ENCODE assay signal across 17 cellular contexts in genomic region chr1:40122865-40123264, GRCh38. TPM values are rescaled to one million over a fixed set of nuclear protein-coding genes. Genes with fewer than 3 reads are reported as not detected.
DNase-seq lines count a peak whose midpoint lies in the region; ATAC-seq and TF ChIP-seq lines count a peak whose summit lies in the region.
"Had no signal": no experiment of that assay in that cellular context is flagged by ENCODE, and none has a peak within 500 bp of the region (broad histone marks: within the 10 kb centered on the region; RNA-seq: fewer than 3 reads in every experiment).

No MANE protein-coding gene starts in this region.

- H3K9me3 Mint-ChIP-seq in mesothelial cell of epicardium: peaks cover 3% of the 10 kb centered on the region
- H3K9me3 Mint-ChIP-seq: CD4-positive, alpha-beta memory T cell; T-cell had no signal

- H3K27ac Mint-ChIP-seq in mesothelial cell of epicardium: peak overlapping the region; percentile 67
- H3K27ac Mint-ChIP-seq: CD4-positive, alpha-beta memory T cell; T-cell had no signal

- no peaks in the 10 kb centered on the region for H3K27me3 Mint-ChIP-seq in mesothelial cell of epicardium (ENCODE audit: low read depth)

- H3K4me1 Mint-ChIP-seq in mesothelial cell of epicardium: peaks cover 14% of the 10 kb centered on the region
- H3K4me1 Mint-ChIP-seq: CD4-positive, alpha-beta memory T cell; T-cell had no signal

- no peak for ATAC-seq in GM18867 (IDR thresholded peaks at IDR 0.05; ENCODE audit: unreplicated experiment)
- ATAC-seq in HG02870 (IDR thresholded peaks at IDR 0.05; ENCODE audit: unreplicated experiment): no peak
- ATAC-seq: HCT116, T-cell had no signal

- DNase-seq in NCI-H748 (lab: John Stamatoyannopoulos, UW; ENCODE audit: unreplicated experiment) (peak; percentile 65), NCI-H748 treated with DMSO at 0.1 percent for 48 hours (lab: John Stamatoyannopoulos, UW) (no peak), DMS 273 treated with DMSO at 0.1 percent for 48 hours (lab: John Stamatoyannopoulos, UW) (peak; percentile 94), NCI-H2227 (lab: John Stamatoyannopoulos, UW; ENCODE audit: unreplicated experiment) (peak; percentile 41), mesothelial cell of epicardium (ENCODE audit: low spot score in 2 of 2, unreplicated experiment in 2 of 2) (no peak)
- DNase-seq: CD4-positive, alpha-beta memory T cell; GOT3; MV-4-11; NCI-H1417 treated with DMSO at 0.1 percent for 48 hours; NCI-H1930; NCI-H526 treated with DMSO at 0.1 percent for 48 hours; SHP77; SK-N-SH; T-cell had no signal

- H3K36me3 Mint-ChIP-seq in mesothelial cell of epicardium: no peaks in the 10 kb centered on the region
- H3K36me3 Mint-ChIP-seq: CD4-positive, alpha-beta memory T cell; T-cell had no signal

- no peak for TF ChIP-seq CTCF in mesothelial cell of epicardium (IDR thresholded peaks at IDR 0.05; ENCODE audit: unreplicated experiment)

- no peak overlapping the region for H3K4me3 Mint-ChIP-seq in mesothelial cell of epicardium
- H3K4me3 Mint-ChIP-seq: CD4-positive, alpha-beta memory T cell; T-cell had no signal

RNA-seq across cellular contexts. Expression of gene PPT1, which starts 25.8 kb away (rescaled TPM):
- 81.8 to 90.9 TPM (median 85.3 TPM) in 3 replicates for total RNA-seq in mesothelial cell of epicardium

RNA-seq across cellular contexts. Expression of gene RLF, which starts 38.3 kb away (rescaled TPM):
- 33.2 to 33.6 TPM (median 33.3 TPM) in 3 replicates for total RNA-seq in mesothelial cell of epicardium

Comparison
In these comparisons a context has a peak if more than half of its experiments do, and no peak if none do; other contexts are left out.
1. DNase-seq: peak in NCI-H748 (single experiment), DMS 273 treated with DMSO at 0.1 percent for 48 hours (single experiment) and NCI-H2227 (single experiment); none in NCI-H748 treated with DMSO at 0.1 percent for 48 hours (single experiment) and mesothelial cell of epicardium (0 of 2).